8 cellular contexts compared by ENCODE assay signal in the genomic region with DNA sequence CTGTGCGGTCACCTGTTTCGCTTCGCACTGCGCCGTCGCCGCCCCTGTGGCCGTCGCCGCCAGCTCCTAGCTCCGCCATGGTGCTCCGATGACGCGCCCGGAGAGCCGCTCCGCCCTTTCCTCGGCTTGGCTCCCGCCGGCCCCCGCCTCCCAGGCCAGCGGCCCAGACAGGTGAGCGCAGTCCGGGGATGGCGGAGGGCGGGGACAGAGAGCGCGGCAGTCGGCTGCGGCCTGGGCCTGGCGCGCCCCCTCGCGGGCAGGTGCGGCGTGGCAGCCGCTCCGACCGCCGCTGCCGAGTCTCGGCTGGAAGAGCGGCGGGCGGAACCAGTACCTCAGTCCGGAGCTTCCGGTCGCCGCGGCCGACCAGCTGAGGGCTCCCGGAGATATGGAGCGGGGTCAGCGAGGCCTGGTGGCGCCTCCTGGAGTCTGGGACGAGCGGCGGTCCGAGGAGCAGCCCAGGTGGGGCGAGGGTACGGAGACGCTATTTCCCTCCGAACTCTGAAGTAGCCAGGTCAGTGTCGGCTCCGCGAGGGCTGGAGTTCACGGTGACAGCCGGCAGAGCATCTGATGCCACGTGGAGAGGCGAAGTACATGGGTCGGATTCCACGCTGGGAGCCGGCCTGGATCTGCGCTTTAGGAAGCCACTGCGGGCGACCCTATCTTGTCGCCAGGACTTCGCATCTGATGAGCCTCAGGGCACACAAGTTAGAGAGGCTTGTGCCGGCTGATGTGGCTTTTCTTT.
DNase-seq lines count a peak whose midpoint lies in the region; ATAC-seq and TF ChIP-seq lines count a peak whose summit lies in the region.

A gene (minus strand): TSS at position 93 of the 742 bp plus-strand sequence. CDS start 14 bp downstream, at position 79.

- no peaks in the 10 kb centered on the region for H3K9me3 Mint-ChIP-seq in nephron progenitor cell

- H3K27ac ChIP-seq in substantia nigra (ENCODE audit: low read depth, low read length, poor library complexity, severe bottlenecking): peak within 1 kb of the TSS; percentile 81

- peak within 1 kb of the TSS; percentile 82 for H3K4me3 Mint-ChIP-seq in nephron progenitor cell

- H3K4me1 Mint-ChIP-seq in nephron progenitor cell: peaks cover 21% of the 10 kb centered on the region

- DNase-seq in AG10803 (ENCODE audit: low read depth): peak; percentile 13
- peak; percentile 69 for DNase-seq in OCI-M1 (lab: John Stamatoyannopoulos, UW)
- peak; percentile 52 for DNase-seq in activated T-helper 1 cell treated with Interleukin-2 at 50 U/mL for 16 hours (ENCODE audit: low read depth)
- no peak for DNase-seq in fibroblast of pulmonary artery (ENCODE audit: low read depth)
- DNase-seq in nephron progenitor cell: peak; percentile 74
- peak in 38 of 49 donors; percentile 5 to 88 (median 43) for DNase-seq in substantia nigra (lab: John Stamatoyannopoulos, UW)

- H3K36me3 Mint-ChIP-seq in nephron progenitor cell (ENCODE audit: low read depth): no peaks in the 10 kb centered on the region

- ATAC-seq in GM19043 (IDR thresholded peaks at IDR 0.05; ENCODE audit: low read depth, unreplicated experiment) (peak; percentile 54), HG03354 (IDR thresholded peaks at IDR 0.05; ENCODE audit: poor library complexity, severe bottlenecking, unreplicated experiment) (peak; percentile 79)

- H3K4me3 ChIP-seq in AG10803 (ENCODE audit: low read length): peak within 1 kb of the TSS; percentile 60
- peak within 1 kb of the TSS; percentile 54 for H3K4me3 ChIP-seq in fibroblast of pulmonary artery (replicated peaks; ENCODE audit: low read depth, low read length)

- H3K27ac Mint-ChIP-seq in nephron progenitor cell: no peak within 1 kb of the TSS

- TF ChIP-seq CTCF in AG10803 (conservative IDR thresholded peaks at IDR 0.05; ENCODE audit: low read length) (peak; percentile 30), fibroblast of pulmonary artery (IDR thresholded peaks at IDR 0.05; ENCODE audit: low read length, missing control alignments) (peak; percentile 7), nephron progenitor cell (IDR thresholded peaks at IDR 0.05) (peak; percentile 92)

- H3K27me3 Mint-ChIP-seq in nephron progenitor cell (ENCODE audit: low read depth, poor library complexity): peaks cover 85% of the 10 kb centered on the region

Comparison
In these comparisons a context has a peak if more than half of its experiments do, and no peak if none do; other contexts are left out.
1. CTCF ChIP-seq: peak in every context shown above with its lines; median percentile 92 in nephron progenitor cell; 30 in AG10803; 7 in fibroblast of pulmonary artery.